Comparison of ENCODE assay signal across 8 cellular contexts in genomic region chr19:55484571-55485438, GRCh38. TPM values are rescaled to one million over a fixed set of nuclear protein-coding genes. Genes with fewer than 3 reads are reported as not detected.
DNase-seq lines count a peak whose midpoint lies in the region; ATAC-seq, FAIRE-seq and TF ChIP-seq lines count a peak whose summit lies in the region.

TSS of gene NAT14 (plus strand) at chr19:55485188. CDS start at chr19:55485709, 521 bp downstream.

- H3K4me2 ChIP-seq in GM12878 (ENCODE audit: control insufficient read depth, insufficient read depth) = peak within 1 kb of the TSS; percentile 68

- CTCF ChIA-PET in GM12878 (lab: Yijun Ruan, JAX) = interaction anchor here (0.5 to 1.7 kb wide), 6 partner anchors 8 to 769 kb away, joined by 3 to 16 read pairs (median 4); partner anchors contain the start of genes ISOC2 and ZNF628

- no TSS peak for BruUV-seq in GM12878 (replicated peaks; lab: Mats Ljungman, UMichigan)

- TF ChIP-seq CTCF in AG09309 (IDR thresholded peaks at IDR 0.05; ENCODE audit: control insufficient read depth, insufficient read depth, low read depth, low read length, missing control alignments) (no peak), GM12878 (IDR thresholded peaks at IDR 0.05 in 2 of 3, conservative IDR thresholded peaks at IDR 0.05 in 1 of 3; ENCODE audit: control insufficient read depth in 2 of 3, extremely low read depth in 1 of 3, insufficient read depth in 1 of 3, low read depth in 3 of 3, low read length in 3 of 3) (no peak)

- H4K20me1 ChIP-seq in GM12878 (ENCODE audit: control insufficient read depth, insufficient read depth) = no peaks in the 10 kb centered on the region

- TF ChIP-seq POLR2A in GM12878 (IDR thresholded peaks at IDR 0.05; ENCODE audit: low read depth, low read length) = peak; percentile 34

- no peaks in the 10 kb centered on the region; the same call in 1 of the 2 replicates for H3K79me2 ChIP-seq in GM12878 (ENCODE audit: control insufficient read depth, insufficient read depth, low read length)

- no peak for TF ChIP-seq RAD21 in GM12878 (IDR thresholded peaks at IDR 0.05; ENCODE audit: insufficient read depth, low read depth, low read length)

- H3K9ac ChIP-seq in GM12878 (ENCODE audit: control insufficient read depth, insufficient read depth, low read length) (peak within 1 kb of the TSS; percentile 78), iPS-18a (ENCODE audit: low read length) (peak within 1 kb of the TSS; percentile 77)

- no peak for TF ChIP-seq EP300 in GM12878 (IDR thresholded peaks at IDR 0.05; ENCODE audit: borderline replicate concordance in 1 of 2, control insufficient read depth in 1 of 2, low read depth in 2 of 2, low read length in 2 of 2)

- RAD21 ChIA-PET in GM12878 (lab: Charles Lee; ENCODE audit: unreplicated experiment) = interaction anchor here (1.0 to 1.3 kb wide), 5 partner anchors 9 to 147 kb away, joined by 3 to 10 read pairs (median 3); partner anchors contain the start of genes ISOC2 and ZNF628

- peaks cover 0 to 9% of the 10 kb centered on the region in 2 experiments; a peak in 2 of 4 replicates for H3K36me3 ChIP-seq in GM12878 (ENCODE audit: control insufficient read depth in 2 of 2, insufficient read depth in 2 of 2, low read length in 1 of 2)
- no peaks in the 10 kb centered on the region for H3K36me3 ChIP-seq in iPS-18a (ENCODE audit: control insufficient read depth, low read depth, low read length)

- no peaks in the 10 kb centered on the region for H3K27me3 ChIP-seq in GM12878 (replicated peaks in 1 of 2; ENCODE audit: control insufficient read depth in 2 of 2, insufficient read depth in 2 of 2, low read length in 1 of 2)
- H3K27me3 ChIP-seq in iPS-18a (ENCODE audit: control insufficient read depth, insufficient read depth, low read length) = no peaks in the 10 kb centered on the region

- in situ Hi-C loops in GM12878 (cut with MboI) = no loop called here

- intact Hi-C loops in GM12878 (cut with micrococcal nuclease; ENCODE audit: unreplicated experiment) = no loop called here

- DNase-seq in AG09309 (ENCODE audit: low read depth) (no peak), GM19239 (ENCODE audit: insufficient read length, low spot score) (peak; percentile 99), MV-4-11 (lab: John Stamatoyannopoulos, UW) (peak; percentile 65), T-helper 9 cell (peak; percentile 59), GM12878 (ENCODE audit: low read depth, low spot score) (no peak)

- peaks cover 8% of the 10 kb centered on the region for H3K4me1 ChIP-seq in GM12878 (ENCODE audit: control insufficient read depth, insufficient read depth, low read length)
- H3K4me1 ChIP-seq in iPS-18a (ENCODE audit: control insufficient read depth, low read depth, low read length) = peaks cover 33% of the 10 kb centered on the region

- WGBS in GM12878 (ENCODE audit: insufficient coverage, insufficient replicate concordance, low lambda C conversion rate, missing lambda C conversion rate) = 2% methylated on average over 54 of the region's 80 CpGs

- H3K4me3 ChIP-seq in AG09309 (ENCODE audit: control insufficient read depth, low read depth, low read length) = peak within 1 kb of the TSS; percentile 65
- peak within 1 kb of the TSS; percentile 78 for H3K4me3 ChIP-seq in GM12878
- H3K4me3 ChIP-seq in iPS-18a (ENCODE audit: low read length) = peak within 1 kb of the TSS; percentile 77
- peak within 1 kb of the TSS; percentile 37 to 63 (median 45) for H3K4me3 ChIP-seq in skin epidermis

- H2AFZ ChIP-seq in GM12878 (ENCODE audit: control insufficient read depth, low read depth, low read length) = peak within 1 kb of the TSS; percentile 86

- FAIRE-seq in GM19239 (lab: Jason Lieb, UNC) = peak; percentile 85
- FAIRE-seq in GM12878 (lab: Jason Lieb, UNC) = peak; percentile 76

- POLR2A ChIA-PET in GM12878 (lab: Charles Lee) = interaction anchor here (0.6 to 1.0 kb wide), 3 partner anchors 19 to 228 kb away, joined by 3 to 4 read pairs (median 3); no protein-coding TSS in a partner anchor

- SMC1A ChIA-PET in GM12878 (lab: Charles Lee; ENCODE audit: uncharacterized antibody, unreplicated experiment) = interaction anchor here (0.9 to 1.6 kb wide), 4 partner anchors 8 to 115 kb away, joined by 3 to 7 read pairs (median 4); partner anchors contain the start of genes FIZ1 and ZNF628

- H3K27ac ChIP-seq in GM12878 (ENCODE audit: control insufficient read depth, insufficient read depth) (peak within 1 kb of the TSS; percentile 58; the same call in 1 of the 2 replicates), iPS-18a (ENCODE audit: low read length) (peak within 1 kb of the TSS; percentile 30), skin epidermis (peak within 1 kb of the TSS; percentile 45 to 90 (median 80))

- H3K9me3 ChIP-seq in GM12878 (replicated peaks; ENCODE audit: control insufficient read depth, insufficient read depth, low read length) (no peaks in the 10 kb centered on the region), iPS-18a (ENCODE audit: control insufficient read depth, low read depth, low read length) (no peaks in the 10 kb centered on the region)

- ATAC-seq in GM12878 (peak; percentile 85), HG03378 (IDR thresholded peaks at IDR 0.05; ENCODE audit: unreplicated experiment) (no peak)

TF ChIP-seq in GM12878, 131 proteins besides CTCF, POLR2A, EP300 and RAD21 (continues in another document):
- no peak for TF ChIP-seq SMARCA5 (IDR thresholded peaks at IDR 0.05)
- peak; percentile 23; the same call in 1 of the 2 replicates for TF ChIP-seq SPI1 (IDR thresholded peaks at IDR 0.05; ENCODE audit: borderline replicate concordance, insufficient read depth, low read depth, low read length)
- TF ChIP-seq GATAD2B (conservative IDR thresholded peaks at IDR 0.05; ENCODE audit: low read depth) = no peak
- TF ChIP-seq MEF2B (IDR thresholded peaks at IDR 0.05; ENCODE audit: partially characterized antibody, poor library complexity, severe bottlenecking) = peak; percentile 41
- TF ChIP-seq CREB1 (IDR thresholded peaks at IDR 0.05; ENCODE audit: low read depth) = peak; percentile 88
- no peak for TF ChIP-seq CBFB (IDR thresholded peaks at IDR 0.05; ENCODE audit: low read depth)
- no peak for TF ChIP-seq E4F1 (IDR thresholded peaks at IDR 0.05; ENCODE audit: borderline replicate concordance, partially characterized antibody)
- peak; percentile 32; the same call in 1 of the 2 replicates for TF ChIP-seq RB1 (IDR thresholded peaks at IDR 0.05; ENCODE audit: borderline replicate concordance)
- peak; percentile 73; the same call in 1 of the 2 replicates for TF ChIP-seq ELK1 (IDR thresholded peaks at IDR 0.05; ENCODE audit: low read depth, low read length)
- TF ChIP-seq ZNF207 (IDR thresholded peaks at IDR 0.05; ENCODE audit: borderline replicate concordance) = no peak

RNA-seq across cellular contexts. Expression of gene NAT14, which starts in this region (rescaled TPM):
- 6.6 and 9.7 TPM in 2 replicates for total RNA-seq in GM12878 (2013; cell fraction: nucleolus; rRNA removed)
- total RNA-seq in GM12878 (2014; rRNA removed) (9.1 and 14.0 TPM in 2 replicates), GM12878 (2014; rRNA removed; fragmentation: Illumina TruSeq; extraction: Trizol) (6.8 TPM in 2 replicates), GM12878 (2021) (20.4 and 23.6 TPM in 2 replicates)
- polyA plus RNA-seq in GM12878 (2011; ENCODE audit: low read depth) = 5.5 TPM
- polyA plus RNA-seq in GM12878 (2011; rRNA removed) (6.4 and 12.3 TPM in 2 replicates), GM12878 (2014; fragmentation: Illumina TruSeq; extraction: Trizol) (2.7 and 6.5 TPM in 2 replicates), GM12878 (2014; fragmentation: Nextera tagmentation; extraction: Ambion mirVana) (1 to 10 TPM in 1 of 2 experiments, under 1 TPM in 1; 0.87 to 4.7 TPM), GM12878 (2014; rRNA removed) (14.3 and 16.7 TPM in 2 replicates), GM12878 (2016; fragmentation: Nextera tagmentation; extraction: Ambion mirVana) (10 to 100 TPM in 1 of 2 experiments, 1 to 10 TPM in 1; 8.9 to 10.4 TPM)
- 18.2 and 20.5 TPM in 2 replicates for polyA plus RNA-seq in GM12878 (2011; cell fraction: cytosol; rRNA removed)
- 56.0 and 56.6 TPM in 2 replicates for polyA plus RNA-seq in GM12878 (2011; cell fraction: nucleus; rRNA removed)
- polyA plus RNA-seq in GM12878 (2012) = 14.0 and 17.1 TPM in 2 replicates
- 1.5 and 9.1 TPM in 2 replicates for polyA minus RNA-seq in GM12878 (2011; rRNA and poly(A)+ RNA removed)
- polyA minus RNA-seq in GM12878 (2011; cell fraction: cytosol; rRNA and poly(A)+ RNA removed) = 2.1 and 2.9 TPM in 2 replicates
- polyA minus RNA-seq in GM12878 (2011; cell fraction: nucleus; rRNA and poly(A)+ RNA removed) = 7.4 and 9.6 TPM in 2 replicates

Comparison
In these comparisons a context has a peak if more than half of its experiments do, and no peak if none do; other contexts are left out.
1. DNase-seq: peak in GM19239 (single experiment), MV-4-11 (single experiment) and T-helper 9 cell (single experiment); none in AG09309 (single experiment) and GM12878 (single experiment).
2. H3K27ac ChIP-seq: peak in every context shown above with its lines; median percentile 80 in skin epidermis; 58 in GM12878; 30 in iPS-18a.
3. Peak in every context shown above with its lines, with median percentiles within 50 percentile points of each other: H3K4me3 ChIP-seq.